In the genomic region with DNA sequence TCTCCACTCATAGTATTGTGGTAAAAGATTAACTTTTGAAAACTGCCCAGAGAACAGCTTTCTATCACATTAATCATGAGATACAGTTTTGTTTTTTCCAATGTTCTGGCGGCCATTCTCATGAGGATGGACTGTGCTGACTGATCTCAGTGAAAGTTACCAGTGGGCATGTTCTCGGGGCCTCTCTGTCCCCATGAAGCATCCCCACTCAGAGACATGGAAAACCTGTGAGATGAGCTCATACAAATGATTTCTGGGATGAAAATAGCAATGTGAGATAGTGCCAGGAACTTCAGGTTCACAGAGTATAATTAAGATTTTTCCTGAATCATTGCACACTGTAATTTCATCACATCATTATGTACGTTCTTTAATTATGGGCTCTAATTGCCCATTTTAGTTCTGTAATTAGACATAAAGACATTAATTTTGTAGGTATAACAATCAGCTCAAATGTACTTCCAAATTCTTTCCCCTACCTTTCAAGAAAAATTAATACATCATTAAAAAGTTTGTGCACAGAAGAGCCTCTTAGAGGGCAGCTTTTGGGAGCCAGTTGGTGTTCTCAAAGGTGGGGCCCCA, we compare ENCODE assay signal across 20 cellular contexts. TPM values are rescaled to one million over a fixed set of nuclear protein-coding genes. Genes with fewer than 3 reads are reported as not detected.
DNase-seq lines count a peak whose midpoint lies in the region; ATAC-seq and TF ChIP-seq lines count a peak whose summit lies in the region.
"Had no signal": no experiment of that assay in that cellular context is flagged by ENCODE, and none has a peak within 500 bp of the region (broad histone marks: within the 10 kb centered on the region; RNA-seq: fewer than 3 reads in every experiment).

No MANE protein-coding gene starts in this region.

- H3K4me1 ChIP-seq in left ventricle myocardium inferior (peaks cover 55% of the 10 kb centered on the region), osteoblast (ENCODE audit: insufficient read depth, low read length) (peaks cover 62% of the 10 kb centered on the region)

- H3K27ac ChIP-seq in left ventricle myocardium inferior (replicated peaks) (peak overlapping the region; percentile 4), brain microvascular endothelial cell (peak overlapping the region; percentile 36), osteoblast (ENCODE audit: low read depth, low read length) (peak overlapping the region; percentile 84)
- H3K27ac ChIP-seq: C4-2B had no signal

- no peak for ATAC-seq in Right ventricle myocardium superior (ENCODE audit: poor library complexity)
- no peak for ATAC-seq in GM19397 (IDR thresholded peaks at IDR 0.05; ENCODE audit: unreplicated experiment)
- no peak for ATAC-seq in HG03097 (IDR thresholded peaks at IDR 0.05; ENCODE audit: low FRiP score, unreplicated experiment)
- no peak for ATAC-seq in HG02678 (IDR thresholded peaks at IDR 0.05; ENCODE audit: unreplicated experiment)
- ATAC-seq: activated T-helper 17 cell treated with anti-CD3 and anti-CD28 coated beads, Interleukin-2, amount 50 U/mL, for 72 hours; mucosa of descending colon; stimulated activated effector memory CD8-positive, alpha-beta T cell treated with anti-CD3 and anti-CD28 coated beads, Interleukin-12 subunit alpha, Interleukin-12 subunit beta, amount 100 ng/mL, for 72 hours had no signal

- DNase-seq in left ventricle myocardium inferior (no peak), Right ventricle myocardium superior (no peak), brain microvascular endothelial cell (no peak), osteoblast (ENCODE audit: insufficient read length, low spot score, missing footprints) (no peak), SKM-1 (lab: John Stamatoyannopoulos, UW; ENCODE audit: unreplicated experiment) (no peak)
- DNase-seq: activated CD4-positive, CD25-positive, alpha-beta regulatory T cell treated with anti-CD3 and anti-CD28 coated beads, Interleukin-2, amount 50 U/mL, for 72 hours; activated naive CD8-positive, alpha-beta T cell treated with anti-CD3 and anti-CD28 coated beads, Interleukin-2, amount 10 ng/mL, durations not matched to agents 7 days and 5 days; glutamatergic neuron; MM.1S; mucosa of descending colon; NCI-H2171 treated with DMSO at 0.1 percent for 48 hours; NCI-H82; T-helper 9 cell had no signal

- in situ Hi-C loops in brain microvascular endothelial cell (cut with HindIII; ENCODE audit: low pct_ligation_motif_present, low sequenced_read_pairs), result no loop called here

- H3K79me2 ChIP-seq in osteoblast (ENCODE audit: insufficient read depth, low read length), result peaks cover 92% of the 10 kb centered on the region

- H3K4me3 ChIP-seq in left ventricle myocardium inferior (no peak overlapping the region), brain microvascular endothelial cell (ENCODE audit: low read depth, low read length) (no peak overlapping the region), osteoblast (ENCODE audit: insufficient read depth, low read length) (no peak overlapping the region)
- H3K4me3 ChIP-seq: mucosa of descending colon, tibial nerve had no signal

- H3K9me3 ChIP-seq in left ventricle myocardium inferior (replicated peaks), result no peaks in the 10 kb centered on the region
- H3K9me3 ChIP-seq in osteoblast (ENCODE audit: low read depth, low read length), result no peaks in the 10 kb centered on the region
- H3K9me3 ChIP-seq: mucosa of descending colon, tibial nerve had no signal

- H3K27me3 ChIP-seq in left ventricle myocardium inferior (ENCODE audit: low read depth) (no peaks in the 10 kb centered on the region), brain microvascular endothelial cell (replicated peaks) (no peaks in the 10 kb centered on the region), osteoblast (ENCODE audit: insufficient read depth, low read length) (no peaks in the 10 kb centered on the region)
- H3K27me3 ChIP-seq: tibial nerve had no signal

- intact Hi-C loops in left ventricle myocardium inferior (cut with micrococcal nuclease) (no loop called here), Right ventricle myocardium superior (cut with DNase I) (no loop called here)

- peak overlapping the region; percentile 1 for H3K4me2 ChIP-seq in osteoblast (ENCODE audit: insufficient read depth, low read length)

- H4K20me1 ChIP-seq in osteoblast (ENCODE audit: insufficient read depth, low read length), result peaks cover 31% of the 10 kb centered on the region

- no peak overlapping the region for H2AFZ ChIP-seq in osteoblast (ENCODE audit: low read length)

- TF ChIP-seq CTCF in left ventricle myocardium inferior (IDR thresholded peaks at IDR 0.05; ENCODE audit: borderline replicate concordance), result no peak
- TF ChIP-seq CTCF in brain microvascular endothelial cell (IDR thresholded peaks at IDR 0.05; ENCODE audit: low read depth, low read length, missing control alignments), result no peak
- no peak for TF ChIP-seq CTCF in osteoblast (IDR thresholded peaks at IDR 0.05; ENCODE audit: extremely low read depth, low read depth, low read length)

- H3K36me3 ChIP-seq in left ventricle myocardium inferior (no peaks in the 10 kb centered on the region), brain microvascular endothelial cell (replicated peaks) (no peaks in the 10 kb centered on the region), osteoblast (ENCODE audit: insufficient read depth, low read length) (peaks cover 3% of the 10 kb centered on the region)
- H3K36me3 ChIP-seq: tibial nerve had no signal

RNA-seq across cellular contexts. Expression of a gene that starts 40.5 kb away (rescaled TPM):
- total RNA-seq in left ventricle myocardium inferior (26.9 TPM), Right ventricle myocardium superior (36.6 TPM), osteoblast (363 and 384 TPM in 2 replicates)

Comparison
In these comparisons a context has a peak if more than half of its experiments do, and no peak if none do; other contexts are left out.
1. H3K27ac ChIP-seq: peak in every context shown above with its lines; median percentile 84 in osteoblast; 36 in brain microvascular endothelial cell; 4 in left ventricle myocardium inferior.